ENCODE assay signal across 24 cellular contexts in the genomic region with DNA sequence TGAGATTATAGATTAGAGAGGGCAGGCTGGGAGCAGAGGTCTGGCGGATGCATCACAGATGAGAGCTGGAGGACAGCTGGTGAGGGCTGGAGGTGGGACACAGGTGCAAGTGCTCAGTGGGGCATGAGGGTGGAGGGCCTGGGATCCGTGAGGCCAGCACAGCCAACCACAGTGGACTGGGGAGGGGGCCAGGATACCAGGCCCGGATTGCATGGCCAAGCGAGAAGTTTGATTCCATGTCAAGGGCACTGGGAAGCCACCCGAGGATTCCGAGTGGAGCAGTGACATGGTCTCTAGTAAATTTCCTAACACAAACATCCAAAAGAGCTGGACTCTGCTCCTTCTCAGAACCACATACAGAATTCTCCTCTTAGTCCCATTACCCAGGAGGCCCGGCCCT. TPM values are rescaled to one million over a fixed set of nuclear protein-coding genes. Genes with fewer than 3 reads are reported as not detected.
DNase-seq lines count a peak whose midpoint lies in the region; ATAC-seq and TF ChIP-seq lines count a peak whose summit lies in the region.
"Had no signal": no experiment of that assay in that cellular context is flagged by ENCODE, and none has a peak within 500 bp of the region (broad histone marks: within the 10 kb centered on the region; RNA-seq: fewer than 3 reads in every experiment).

No MANE protein-coding gene starts in this region.

- DNase-seq in left cardiac atrium (peak; percentile 8), right atrium auricular region (ENCODE audit: low spot score) (no peak), head of caudate nucleus (peak in 22 of 42 donors; percentile 1 to 24 (median 6)), ovary (peak in 3 of 5 donors; percentile 1 to 23 (median 6)), HFFc6 (no peak)
- DNase-seq in activated CD4-positive, alpha-beta T cell treated with anti-CD3 and anti-CD28 coated beads for 48 hours, result no peak
- DNase-seq: activated CD4-positive, alpha-beta T cell treated with anti-CD3 and anti-CD28 coated beads for 4 hours; activated naive CD4-positive, alpha-beta T cell treated with Interleukin-2 at 50 U/mL for 16 hours; anterior cingulate cortex; CD4-positive, alpha-beta memory T cell; DMS153; effector CD4-positive, alpha-beta T cell; GDM1; NCI-H1105 treated with DMSO at 0.1 percent for 48 hours; NCI-H510A treated with DMSO at 0.1 percent for 48 hours; SW 1271; testis had no signal

- no peak overlapping the region for H3K27ac ChIP-seq in right atrium auricular region
- no peak overlapping the region for H3K27ac ChIP-seq in ovary
- H3K27ac ChIP-seq: gastroesophageal sphincter, left lung, sigmoid colon, testis had no signal

- H3K4me1 ChIP-seq in right atrium auricular region (no peaks in the 10 kb centered on the region), ovary (ENCODE audit: insufficient read depth) (no peaks in the 10 kb centered on the region)
- H3K4me1 ChIP-seq: gastroesophageal sphincter, sigmoid colon, testis had no signal

- 0 out of 2 replicates have a peak, but pooled peaks cover 7% of the 10 kb centered on the region for H3K4me1 Mint-ChIP-seq in HFFc6 (ENCODE audit: low read depth)
- H3K4me1 Mint-ChIP-seq: CD4-positive, alpha-beta memory T cell; central memory CD8-positive, alpha-beta T cell had no signal

- intact Hi-C loops in left cardiac atrium (cut with DNase I) (no loop called here), head of caudate nucleus (cut with DNase I) (no loop called here), ovary (cut with DNase I) (no loop called here)

- H3K9me3 ChIP-seq in right atrium auricular region (no peaks in the 10 kb centered on the region), ovary (no peaks in the 10 kb centered on the region)
- H3K9me3 ChIP-seq: gastroesophageal sphincter, left lung, mucosa of descending colon, sigmoid colon, testis had no signal

- 74 to 85% (median 79%) methylated on average over 7 of the region's 7 CpGs for WGBS in ovary, 3 donors

- no peak overlapping the region for H3K4me3 Mint-ChIP-seq in HFFc6
- H3K4me3 Mint-ChIP-seq: CD4-positive, alpha-beta memory T cell; central memory CD8-positive, alpha-beta T cell had no signal

- H3K27me3 ChIP-seq in right atrium auricular region, result no peaks in the 10 kb centered on the region
- H3K27me3 ChIP-seq in ovary, result no peaks in the 10 kb centered on the region
- H3K27me3 ChIP-seq: gastroesophageal sphincter, left lung, sigmoid colon, testis had no signal

- no peak for TF ChIP-seq POLR2A in ovary (IDR thresholded peaks at IDR 0.05)

- H3K27me3 Mint-ChIP-seq in HFFc6 (ENCODE audit: insufficient read depth), result peaks cover 30% of the 10 kb centered on the region

- no peaks in the 10 kb centered on the region for H3K9me3 Mint-ChIP-seq in HFFc6
- H3K9me3 Mint-ChIP-seq: CD4-positive, alpha-beta memory T cell; central memory CD8-positive, alpha-beta T cell had no signal

- H3K36me3 Mint-ChIP-seq in HFFc6 (ENCODE audit: low read depth), result no peaks in the 10 kb centered on the region
- H3K36me3 Mint-ChIP-seq: CD4-positive, alpha-beta memory T cell had no signal

- TF ChIP-seq CTCF in right atrium auricular region (IDR thresholded peaks at IDR 0.05), result no peak
- TF ChIP-seq CTCF in ovary (IDR thresholded peaks at IDR 0.05), result no peak
- no peak for TF ChIP-seq CTCF in HFFc6 (IDR thresholded peaks at IDR 0.05)

- H3K27ac Mint-ChIP-seq in HFFc6, result no peak overlapping the region
- H3K27ac Mint-ChIP-seq: CD4-positive, alpha-beta memory T cell had no signal

- no peak for TF ChIP-seq EP300 in ovary (IDR thresholded peaks at IDR 0.05)

- H3K4me3 ChIP-seq in right atrium auricular region (no peak overlapping the region), ovary (no peak overlapping the region)
- H3K4me3 ChIP-seq: gastroesophageal sphincter, left lung, mucosa of descending colon, sigmoid colon, testis had no signal

- H3K36me3 ChIP-seq in right atrium auricular region (no peaks in the 10 kb centered on the region), ovary (no peaks in the 10 kb centered on the region)
- H3K36me3 ChIP-seq: left lung, sigmoid colon had no signal

- no peak for ATAC-seq in left cardiac atrium
- ATAC-seq in HG02763 (IDR thresholded peaks at IDR 0.05; ENCODE audit: unreplicated experiment), result no peak
- ATAC-seq: esophagus mucosa, gastroesophageal sphincter, left lung, mucosa of descending colon had no signal

RNA-seq across cellular contexts. Expression of a gene that starts 44.0 kb away (rescaled TPM):
- 10 to 100 TPM; 31.1 to 34.0 TPM for total RNA-seq in left cardiac atrium
- 10 to 100 TPM; 34.1 to 39.6 TPM for total RNA-seq in right atrium auricular region
- 100 to 1,000 TPM in 1 of 7 donors, 10 to 100 TPM in 6; 58.1 to 107 (median 85.9) TPM for total RNA-seq in ovary
- polyA plus RNA-seq in ovary, result 10 to 100 TPM; 58.5 to 70.6 TPM
- 10 to 100 TPM; 41.6 to 54.8 (median 44.7) TPM for total RNA-seq in HFFc6 (2021; fragmentation: NEBNext Ultra II Directional; extraction: Animal tissue kit (Norgen Biotek cat#: 25700))

RNA-seq across cellular contexts. Expression of a gene that starts 52.5 kb away (rescaled TPM):
- total RNA-seq in left cardiac atrium (10 to 100 TPM; 20.2 to 22.9 TPM), right atrium auricular region (10 to 100 TPM; 13.7 to 24.0 TPM), ovary (10 to 100 TPM; 24.6 to 85.5 (median 48.8) TPM)
- 10 to 100 TPM in 1 of 2 donors, 1 to 10 TPM in 1; 8.3 to 45.1 TPM for polyA plus RNA-seq in ovary
- total RNA-seq in HFFc6 (2021; fragmentation: NEBNext Ultra II Directional; extraction: Animal tissue kit (Norgen Biotek cat#: 25700)), result under 1 TPM in 1 of 6 experiments, not detected in 5; 0.05 TPM
- total RNA-seq: CD4-positive, alpha-beta memory T cell had no signal
- polyA plus RNA-seq: CD4-positive, alpha-beta memory T cell had no signal

Comparison
In these comparisons a context has a peak if more than half of its experiments do, and no peak if none do; other contexts are left out.
1. DNase-seq: peak in left cardiac atrium (single experiment), head of caudate nucleus (22 of 42) and ovary (3 of 5); none in right atrium auricular region (single experiment), HFFc6 (single experiment) and activated CD4-positive, alpha-beta T cell treated with anti-CD3 and anti-CD28 coated beads for 48 hours (single experiment).
2. RNA of a gene that starts 52.5 kb away (total RNA-seq): 24.6 to 85.5 TPM in ovary, 13.7 to 24.0 TPM in right atrium auricular region and 20.2 to 22.9 TPM in left cardiac atrium; 0.05 TPM in HFFc6; every median in the first group is over 10 times any median in the second.